Comparison of ENCODE assay signal across 31 cellular contexts in genomic region chr15:69105451-69105985, GRCh38.
"Had no signal": no experiment of that assay in that cellular context is flagged by ENCODE, and none has a peak within 500 bp of the region (broad histone marks: within the 10 kb centered on the region; RNA-seq: fewer than 3 reads in every experiment).

No MANE protein-coding gene starts in this region.

- H3K27ac Mint-ChIP-seq: dendritic cell treated with granulocyte-macrophage colony-stimulating factor and Interleukin-4, amounts not matched to agents 40 ng/mL and 50 ng/mL, for 4 days; endodermal cell; memory B cell; mesothelial cell of epicardium; naive B cell; natural killer cell treated with Interleukin-12 subunit alpha and Interleukin-12 subunit beta and Interleukin-15 and Interleukin-18, amount 100 ng/mL, for 72 hours; progenitor cell of endocrine pancreas; stimulated activated naive CD8-positive, alpha-beta T cell treated with anti-CD3 and anti-CD28 coated beads, Interleukin-15, amount 100 ng/mL, for 72 hours had no signal

- H3K36me3 ChIP-seq: gastroesophageal sphincter, heart left ventricle, neutrophil, pancreas, right lobe of liver, thoracic aorta, tibial nerve, upper lobe of left lung had no signal

- H3K27me3 ChIP-seq: heart left ventricle, hepatocyte, pancreas, right lobe of liver, tibial nerve, upper lobe of left lung had no signal

- H3K4me1 ChIP-seq: gastroesophageal sphincter, heart left ventricle, pancreas, right lobe of liver, tibial nerve, upper lobe of left lung had no signal

- H3K9me3 ChIP-seq: gastroesophageal sphincter, heart left ventricle, mucosa of descending colon, neutrophil, pancreas, right lobe of liver, thoracic aorta, tibial nerve, upper lobe of left lung had no signal

- H3K4me1 Mint-ChIP-seq: memory B cell, mesothelial cell of epicardium, naive B cell had no signal

- DNase-seq: effector CD8-positive, alpha-beta T cell; endodermal cell; foreskin fibroblast; heart left ventricle; kidney; mucosa of descending colon; naive B cell; pancreas; right lobe of liver; small intestine; stimulated activated CD4-positive, alpha-beta T cell treated with anti-CD3 and anti-CD28 coated beads, Interleukin-15, amount 100 ng/mL, for 24 hours; stimulated activated CD4-positive, alpha-beta T cell treated with anti-CD3 and anti-CD28 coated beads, Interleukin-2, amount 100 ng/mL, for 48 hours; stimulated activated CD8-positive, alpha-beta memory T cell treated with anti-CD3 and anti-CD28 coated beads, Interleukin-4, amount 100 ng/mL, for 48 hours; stimulated activated naive CD4-positive, alpha-beta T cell; stimulated activated naive CD8-positive, alpha-beta T cell treated with anti-CD3 and anti-CD28 coated beads, Interleukin-15, amount 100 ng/mL, for 72 hours; upper lobe of left lung had no signal

- H3K27ac ChIP-seq: epithelial cell of prostate, gastroesophageal sphincter, heart left ventricle, hepatocyte, neutrophil, pancreas, right lobe of liver, thoracic aorta, tibial nerve, upper lobe of left lung had no signal

- H3K4me2 ChIP-seq: hepatocyte had no signal

- H3K9me3 Mint-ChIP-seq: dendritic cell treated with granulocyte-macrophage colony-stimulating factor and Interleukin-4, amounts not matched to agents 40 ng/mL and 50 ng/mL, for 4 days; endodermal cell; memory B cell; mesothelial cell of epicardium; natural killer cell treated with Interleukin-12 subunit alpha and Interleukin-12 subunit beta and Interleukin-15 and Interleukin-18, amount 100 ng/mL, for 72 hours; neural crest cell had no signal

- H3K36me3 Mint-ChIP-seq: memory B cell; mesothelial cell of epicardium; naive B cell; natural killer cell treated with Interleukin-12 subunit alpha and Interleukin-12 subunit beta and Interleukin-15 and Interleukin-18, amount 100 ng/mL, for 72 hours had no signal

- H3K4me3 ChIP-seq: gastroesophageal sphincter, heart left ventricle, hepatocyte, lung, mucosa of descending colon, pancreas, right lobe of liver, thoracic aorta, tibial nerve, upper lobe of left lung had no signal

- ATAC-seq: esophagus mucosa; gastroesophageal sphincter; heart left ventricle; left lobe of liver; mucosa of descending colon; natural killer cell treated with Interleukin-12 subunit alpha and Interleukin-12 subunit beta and Interleukin-15 and Interleukin-18, amount 100 ng/mL, for 72 hours; pancreas; right lobe of liver; stimulated activated naive CD8-positive, alpha-beta T cell treated with anti-CD3 and anti-CD28 coated beads, Interleukin-15, amount 100 ng/mL, for 72 hours had no signal

- H3K4me3 Mint-ChIP-seq: dendritic cell treated with granulocyte-macrophage colony-stimulating factor and Interleukin-4, amounts not matched to agents 40 ng/mL and 50 ng/mL, for 4 days; endodermal cell; memory B cell; mesothelial cell of epicardium; naive B cell; natural killer cell treated with Interleukin-12 subunit alpha and Interleukin-12 subunit beta and Interleukin-15 and Interleukin-18, amount 100 ng/mL, for 72 hours; neural crest cell; stimulated activated naive CD8-positive, alpha-beta T cell treated with anti-CD3 and anti-CD28 coated beads, Interleukin-15, amount 100 ng/mL, for 72 hours had no signal
